In genomic region chr5:137867664-137868063, GRCh38 we compare ENCODE assay signal across 29 cellular contexts. TPM values are rescaled to one million over a fixed set of nuclear protein-coding genes. Genes with fewer than 3 reads are reported as not detected.
DNase-seq lines count a peak whose midpoint lies in the region; ATAC-seq and TF ChIP-seq lines count a peak whose summit lies in the region.
"Had no signal": no experiment of that assay in that cellular context is flagged by ENCODE, and none has a peak within 500 bp of the region (broad histone marks: within the 10 kb centered on the region; RNA-seq: fewer than 3 reads in every experiment).

A gene with protein sequence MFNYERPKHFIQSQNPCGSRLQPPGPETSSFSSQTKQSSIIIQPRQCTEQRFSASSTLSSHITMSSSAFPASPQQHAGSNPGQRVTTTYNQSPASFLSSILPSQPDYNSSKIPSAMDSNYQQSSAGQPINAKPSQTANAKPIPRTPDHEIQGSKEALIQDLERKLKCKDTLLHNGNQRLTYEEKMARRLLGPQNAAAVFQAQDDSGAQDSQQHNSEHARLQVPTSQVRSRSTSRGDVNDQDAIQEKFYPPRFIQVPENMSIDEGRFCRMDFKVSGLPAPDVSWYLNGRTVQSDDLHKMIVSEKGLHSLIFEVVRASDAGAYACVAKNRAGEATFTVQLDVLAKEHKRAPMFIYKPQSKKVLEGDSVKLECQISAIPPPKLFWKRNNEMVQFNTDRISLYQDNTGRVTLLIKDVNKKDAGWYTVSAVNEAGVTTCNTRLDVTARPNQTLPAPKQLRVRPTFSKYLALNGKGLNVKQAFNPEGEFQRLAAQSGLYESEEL (plus strand): TSS chr5:137867860. CDS start chr5:137870652, 2,792 bp downstream.

- DNase-seq in M059J (ENCODE audit: low read depth) = peak; percentile 6
- DNase-seq in right atrium auricular region (ENCODE audit: low spot score) = no peak
- no peak for DNase-seq in HPDE6-E6E7 (ENCODE audit: extremely low spot score)
- DNase-seq in NCI-H1105 treated with DMSO at 0.1 percent for 48 hours (lab: John Stamatoyannopoulos, UW) = no peak
- no peak for DNase-seq in NCI-H510A treated with DMSO at 0.1 percent for 48 hours (lab: John Stamatoyannopoulos, UW)
- DNase-seq: activated CD4-positive, alpha-beta T cell treated with anti-CD3 and anti-CD28 coated beads, Interleukin-2, amount 10 ng/mL, durations not matched to agents 24 days and 14 days; activated naive CD4-positive, alpha-beta T cell treated with Interleukin-2 at 50 U/mL for 16 hours; activated T-cell treated with anti-CD3 and anti-CD28 coated beads, Interleukin-2, amount 50 U/mL, for 48 hours; CD8-positive, alpha-beta T cell; colonic mucosa; DMS 273 treated with DMSO at 0.1 percent for 48 hours; GM23248; NCI-H2081; NCI-H446 treated with DMSO at 0.1 percent for 48 hours; nephron progenitor cell; NK-92 treated with Interleukin-12 subunit alpha and Interleukin-12 subunit beta, amount 100 ng/mL, for 24 hours; Peyer's patch; SJCRH30; upper lobe of left lung had no signal

- peak within 1 kb of the TSS; percentile 19 for H3K27ac ChIP-seq in angular gyrus (ENCODE audit: low read depth, low read length)
- H3K27ac ChIP-seq in right atrium auricular region = peak within 1 kb of the TSS; percentile 56 to 81
- H3K27ac ChIP-seq in skeletal muscle tissue (ENCODE audit: low read depth, low read length) = peak within 1 kb of the TSS; percentile 89
- H3K27ac ChIP-seq: breast epithelium, colonic mucosa, GM23248, Peyer's patch, SJCRH30, skin epidermis, upper lobe of left lung had no signal

- no peaks in the 10 kb centered on the region for H3K4me1 ChIP-seq in right atrium auricular region
- no peaks in the 10 kb centered on the region for H3K4me1 ChIP-seq in skeletal muscle tissue (ENCODE audit: control insufficient read depth in 3 of 3, insufficient read depth in 3 of 3, low read length in 3 of 3)
- H3K4me1 ChIP-seq: breast epithelium, colonic mucosa, Peyer's patch, upper lobe of left lung had no signal

- H3K9me3 ChIP-seq in right atrium auricular region (no peaks in the 10 kb centered on the region), skeletal muscle tissue (ENCODE audit: control insufficient read depth in 3 of 3, low read length in 3 of 3) (no peaks in the 10 kb centered on the region)
- H3K9me3 ChIP-seq: breast epithelium, colonic mucosa, Peyer's patch, SJCRH30, upper lobe of left lung had no signal

- TF ChIP-seq CTCF in right atrium auricular region (IDR thresholded peaks at IDR 0.05) = no peak

- ATAC-seq in HG02798 (IDR thresholded peaks at IDR 0.05; ENCODE audit: poor library complexity, unreplicated experiment) = no peak
- ATAC-seq: CD8-positive, alpha-beta T cell; esophagus mucosa; HepG2 had no signal

- H3K27me3 ChIP-seq in right atrium auricular region (no peaks in the 10 kb centered on the region), skeletal muscle tissue (ENCODE audit: control insufficient read depth in 3 of 3, insufficient read depth in 3 of 3, low read length in 3 of 3) (no peaks in the 10 kb centered on the region)
- H3K27me3 ChIP-seq: breast epithelium, colonic mucosa, Peyer's patch, SJCRH30, upper lobe of left lung had no signal

- H3K36me3 ChIP-seq in right atrium auricular region (no peaks in the 10 kb centered on the region), skeletal muscle tissue (ENCODE audit: control insufficient read depth in 3 of 3, insufficient read depth in 3 of 3, low read length in 3 of 3) (peaks cover 2 to 26% (median 21%) of the 10 kb centered on the region in 3 donors)
- H3K36me3 ChIP-seq: breast epithelium, colonic mucosa, Peyer's patch, SJCRH30, upper lobe of left lung had no signal

- peak within 1 kb of the TSS; percentile 74 to 94 (median 92) for H3K9ac ChIP-seq in skeletal muscle tissue (ENCODE audit: low read depth in 1 of 3, low read length in 3 of 3)
- H3K9ac ChIP-seq: GM23248 had no signal

- H3K4me3 ChIP-seq in right atrium auricular region = peak within 1 kb of the TSS; percentile 29 to 39
- H3K4me3 ChIP-seq in skeletal muscle tissue (ENCODE audit: low read length in 3 of 3) = peak within 1 kb of the TSS; percentile 68 to 84 (median 73)
- H3K4me3 ChIP-seq: breast epithelium, colonic mucosa, GM23248, Peyer's patch, SJCRH30, skin epidermis, upper lobe of left lung had no signal

RNA-seq across cellular contexts. Expression of the gene that starts here (rescaled TPM):
- total RNA-seq in M059J (2014; rRNA removed; shearing (Covaris generic)) = not detected in 2 replicates
- 10 to 100 TPM; 29.7 to 55.4 TPM for total RNA-seq in right atrium auricular region
- 54.8 TPM for total RNA-seq in skeletal muscle tissue
- total RNA-seq: activated CD4-positive, alpha-beta T cell treated with anti-CD3 and anti-CD28 coated beads, Interleukin-2, amount 10 ng/mL, durations not matched to agents 24 days and 14 days; CD8-positive, alpha-beta T cell; esophagus mucosa; frontal cortex; GM23248; HepG2; mononuclear cell; progenitor cell of endocrine pancreas; SJCRH30; upper lobe of left lung had no signal

Comparison
In these comparisons a context has a peak if more than half of its experiments do, and no peak if none do; other contexts are left out.
1. RNA of the gene that starts here (total RNA-seq): 29.7 to 55.4 TPM in right atrium auricular region and 54.8 TPM in skeletal muscle tissue (single experiment); not detected in M059J; every median in the first group is over 10 times any median in the second.
2. Peak in DNase-seq in M059J; RNA of the gene not detected or under 1 TPM.
3. H3K27ac ChIP-seq: peak in every context shown above with its lines; median percentile 89 in skeletal muscle tissue; 68 in right atrium auricular region; 19 in angular gyrus.